ENCODE assay signal across 8 cellular contexts in the genomic region with DNA sequence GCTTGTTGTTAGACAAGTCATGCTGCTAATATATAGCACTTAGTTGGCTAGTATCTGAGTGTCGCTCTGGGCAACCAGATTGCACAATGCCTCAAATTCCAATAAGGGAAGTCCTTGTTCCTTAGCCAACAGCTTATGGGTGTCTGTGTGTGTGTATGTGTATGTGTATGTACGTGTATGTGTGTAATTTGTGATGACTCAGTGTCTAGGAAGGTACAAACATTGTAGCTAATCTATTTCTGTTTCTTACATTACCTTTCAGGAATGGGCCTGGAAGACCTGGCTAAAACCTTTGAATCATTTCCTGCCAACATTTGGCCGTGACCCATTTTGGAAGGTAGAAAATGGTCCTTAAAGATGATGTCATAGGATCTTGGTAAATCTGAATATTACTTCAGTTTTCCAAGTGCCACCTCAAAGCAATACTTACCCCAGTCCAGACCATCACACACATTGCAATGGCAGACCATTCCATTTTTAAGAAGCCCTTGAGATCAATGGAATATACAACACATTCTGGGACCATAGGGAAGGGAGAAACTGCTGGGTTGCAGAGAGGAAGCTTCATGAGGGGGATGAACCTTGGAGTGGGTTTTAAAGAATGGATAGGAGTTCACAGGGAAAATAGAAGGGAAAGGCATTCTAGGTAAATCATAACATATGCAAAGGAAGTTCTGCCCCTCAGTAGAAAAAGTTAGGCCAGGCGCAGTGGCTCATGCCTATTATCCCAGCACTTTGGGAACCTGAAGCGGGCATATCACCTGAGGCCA. TPM values are rescaled to one million over a fixed set of nuclear protein-coding genes. Genes with fewer than 3 reads are reported as not detected.
DNase-seq lines count a peak whose midpoint lies in the region; ATAC-seq and TF ChIP-seq lines count a peak whose summit lies in the region.

No MANE protein-coding gene starts in this region.

- H3K36me3 Mint-ChIP-seq in brain = peaks cover 46% of the 10 kb centered on the region

- H3K4me1 ChIP-seq in transverse colon = peaks cover 12 to 48% (median 32%) of the 10 kb centered on the region in 4 donors

- H3K4me3 ChIP-seq in transverse colon = no peak overlapping the region

- H3K9me3 Mint-ChIP-seq in brain = no peaks in the 10 kb centered on the region

- H3K27me3 Mint-ChIP-seq in brain = peaks cover 3% of the 10 kb centered on the region

- H3K36me3 ChIP-seq in transverse colon = peaks cover 0 to 5% (median 0%) of the 10 kb centered on the region in 4 donors

- H3K4me3 Mint-ChIP-seq in brain = peak overlapping the region in 1 of 5 experiments; percentile 3

- TF ChIP-seq CTCF in brain (conservative IDR thresholded peaks at IDR 0.05) = no peak
- no peak for TF ChIP-seq CTCF in transverse colon (IDR thresholded peaks at IDR 0.05)

- no peaks in the 10 kb centered on the region for H3K9me3 ChIP-seq in transverse colon

- no peak for TF ChIP-seq POLR2A in transverse colon (IDR thresholded peaks at IDR 0.05)

- peak overlapping the region in 4 of 5 experiments; percentile 28 to 95 (median 66) for H3K27ac Mint-ChIP-seq in brain

- TF ChIP-seq EP300 in Ishikawa (IDR thresholded peaks at IDR 0.05; ENCODE audit: borderline replicate concordance) (peak; percentile 98), transverse colon (IDR thresholded peaks at IDR 0.05; ENCODE audit: low read depth) (peak; percentile 82)

- in situ Hi-C loops in ACHN (cut with HindIII; ENCODE audit: low pct_ligation_motif_present, low pct_unique_long_range_greater_than_20kb, low sequenced_read_pairs) = no loop called here
- in situ Hi-C loops in transverse colon (cut with MboI; ENCODE audit: low pct_ligation_motif_present in 1 of 4, low pct_unique_long_range_greater_than_20kb in 1 of 4, low sequenced_read_pairs in 3 of 4) = no loop called here

- 0 out of 2 replicates have a peak, but pooled peaks have one; percentile 9 for TF ChIP-seq RAD21 in Ishikawa (IDR thresholded peaks at IDR 0.05; ENCODE audit: low read depth)

- 23 to 61% methylated on average over 3 to 5 of the region's 5 CpGs for WGBS in transverse colon (ENCODE audit: low coverage in 1 of 2), 2 donors

- peaks cover 72% of the 10 kb centered on the region for H3K4me1 Mint-ChIP-seq in brain

- H3K27me3 ChIP-seq in transverse colon = no peaks in the 10 kb centered on the region

- peak; percentile 13 for DNase-seq in ACHN
- peak; percentile 37 for DNase-seq in left kidney (ENCODE audit: low read depth, low spot score)
- peak; percentile 71 for DNase-seq in transverse colon
- no peak for DNase-seq in germinal center (ENCODE audit: low spot score)

- H3K27ac ChIP-seq in transverse colon = peak overlapping the region; percentile 54 to 64 (median 56)

- intact Hi-C loops in transverse colon (cut with DNase I; ENCODE audit: low total_unique reads) = no loop called here

- no peak for ATAC-seq in HG02884 (IDR thresholded peaks at IDR 0.05; ENCODE audit: unreplicated experiment)
- no peak for ATAC-seq in GM18498 (IDR thresholded peaks at IDR 0.05; ENCODE audit: unreplicated experiment)

TF ChIP-seq in Ishikawa, 13 proteins besides CTCF, POLR2A, EP300 and RAD21:
- TF ChIP-seq ZBTB7A (IDR thresholded peaks at IDR 0.05; ENCODE audit: low read depth) (no peak), NFIC (IDR thresholded peaks at IDR 0.05) (peak; percentile 90), FOXM1 (IDR thresholded peaks at IDR 0.05; ENCODE audit: borderline replicate concordance, low read depth) (peak; percentile 93), EGR1 (IDR thresholded peaks at IDR 0.05) (no peak), YY1 (IDR thresholded peaks at IDR 0.05; ENCODE audit: low read depth) (no peak), TEAD4 (IDR thresholded peaks at IDR 0.05) (peak; percentile 95), TAF1 (IDR thresholded peaks at IDR 0.05; ENCODE audit: low read depth) (no peak), TCF12 (IDR thresholded peaks at IDR 0.05; ENCODE audit: low read depth) (peak; percentile 94), CEBPB (IDR thresholded peaks at IDR 0.05) (peak; percentile 100), CREB1 (IDR thresholded peaks at IDR 0.05; ENCODE audit: low read depth) (peak; percentile 41)
- TF ChIP-seq, protein P1, sequence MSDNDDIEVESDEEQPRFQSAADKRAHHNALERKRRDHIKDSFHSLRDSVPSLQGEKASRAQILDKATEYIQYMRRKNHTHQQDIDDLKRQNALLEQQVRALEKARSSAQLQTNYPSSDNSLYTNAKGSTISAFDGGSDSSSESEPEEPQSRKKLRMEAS (IDR thresholded peaks at IDR 0.05) = peak; percentile 61; the same call in 1 of the 2 replicates
- TF ChIP-seq, protein P2, sequence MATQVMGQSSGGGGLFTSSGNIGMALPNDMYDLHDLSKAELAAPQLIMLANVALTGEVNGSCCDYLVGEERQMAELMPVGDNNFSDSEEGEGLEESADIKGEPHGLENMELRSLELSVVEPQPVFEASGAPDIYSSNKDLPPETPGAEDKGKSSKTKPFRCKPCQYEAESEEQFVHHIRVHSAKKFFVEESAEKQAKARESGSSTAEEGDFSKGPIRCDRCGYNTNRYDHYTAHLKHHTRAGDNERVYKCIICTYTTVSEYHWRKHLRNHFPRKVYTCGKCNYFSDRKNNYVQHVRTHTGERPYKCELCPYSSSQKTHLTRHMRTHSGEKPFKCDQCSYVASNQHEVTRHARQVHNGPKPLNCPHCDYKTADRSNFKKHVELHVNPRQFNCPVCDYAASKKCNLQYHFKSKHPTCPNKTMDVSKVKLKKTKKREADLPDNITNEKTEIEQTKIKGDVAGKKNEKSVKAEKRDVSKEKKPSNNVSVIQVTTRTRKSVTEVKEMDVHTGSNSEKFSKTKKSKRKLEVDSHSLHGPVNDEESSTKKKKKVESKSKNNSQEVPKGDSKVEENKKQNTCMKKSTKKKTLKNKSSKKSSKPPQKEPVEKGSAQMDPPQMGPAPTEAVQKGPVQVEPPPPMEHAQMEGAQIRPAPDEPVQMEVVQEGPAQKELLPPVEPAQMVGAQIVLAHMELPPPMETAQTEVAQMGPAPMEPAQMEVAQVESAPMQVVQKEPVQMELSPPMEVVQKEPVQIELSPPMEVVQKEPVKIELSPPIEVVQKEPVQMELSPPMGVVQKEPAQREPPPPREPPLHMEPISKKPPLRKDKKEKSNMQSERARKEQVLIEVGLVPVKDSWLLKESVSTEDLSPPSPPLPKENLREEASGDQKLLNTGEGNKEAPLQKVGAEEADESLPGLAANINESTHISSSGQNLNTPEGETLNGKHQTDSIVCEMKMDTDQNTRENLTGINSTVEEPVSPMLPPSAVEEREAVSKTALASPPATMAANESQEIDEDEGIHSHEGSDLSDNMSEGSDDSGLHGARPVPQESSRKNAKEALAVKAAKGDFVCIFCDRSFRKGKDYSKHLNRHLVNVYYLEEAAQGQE (IDR thresholded peaks at IDR 0.05; ENCODE audit: low read depth) = no peak
- TF ChIP-seq, protein P3, sequence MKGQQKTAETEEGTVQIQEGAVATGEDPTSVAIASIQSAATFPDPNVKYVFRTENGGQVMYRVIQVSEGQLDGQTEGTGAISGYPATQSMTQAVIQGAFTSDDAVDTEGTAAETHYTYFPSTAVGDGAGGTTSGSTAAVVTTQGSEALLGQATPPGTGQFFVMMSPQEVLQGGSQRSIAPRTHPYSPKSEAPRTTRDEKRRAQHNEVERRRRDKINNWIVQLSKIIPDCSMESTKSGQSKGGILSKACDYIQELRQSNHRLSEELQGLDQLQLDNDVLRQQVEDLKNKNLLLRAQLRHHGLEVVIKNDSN (IDR thresholded peaks at IDR 0.05) = no peak

RNA-seq across cellular contexts. Expression of a gene that starts 25.1 kb away (rescaled TPM):
- polyA plus RNA-seq in brain (ENCODE audit: insufficient read depth, low read depth, low replicate concordance) = 6.3 TPM
- 10 to 100 TPM; 34.6 to 82.7 (median 72.3) TPM for total RNA-seq in transverse colon
